1 cellular context compared by ENCODE assay signal in genomic region chr6:114862064-114862463, GRCh38.
TF ChIP-seq lines count a peak whose summit lies in the region.

No MANE protein-coding gene starts in this region.

TF ChIP-seq in GM23338, 12 proteins besides CTCF, POLR2A, EP300 and RAD21 (continued from another document):
- TF ChIP-seq ZNF462 (CRISPR knock-in tag; IDR thresholded peaks at IDR 0.05) (no peak), ETS1 (IDR thresholded peaks at IDR 0.05) (no peak), EZH2phosphoT487 (IDR thresholded peaks at IDR 0.05; ENCODE audit: unreplicated experiment) (no peak), STAT1 (IDR thresholded peaks at IDR 0.05; ENCODE audit: unreplicated experiment) (no peak), REST (IDR thresholded peaks at IDR 0.05; ENCODE audit: unreplicated experiment) (no peak), POLR2AphosphoS5 (IDR thresholded peaks at IDR 0.05; ENCODE audit: low read depth) (no peak), NANOG (IDR thresholded peaks at IDR 0.05; ENCODE audit: borderline replicate concordance) (no peak), EZH2 (IDR thresholded peaks at IDR 0.05; ENCODE audit: low read depth, unreplicated experiment) (no peak)
